ENCODE assay signal across 1 cellular context in the genomic region with DNA sequence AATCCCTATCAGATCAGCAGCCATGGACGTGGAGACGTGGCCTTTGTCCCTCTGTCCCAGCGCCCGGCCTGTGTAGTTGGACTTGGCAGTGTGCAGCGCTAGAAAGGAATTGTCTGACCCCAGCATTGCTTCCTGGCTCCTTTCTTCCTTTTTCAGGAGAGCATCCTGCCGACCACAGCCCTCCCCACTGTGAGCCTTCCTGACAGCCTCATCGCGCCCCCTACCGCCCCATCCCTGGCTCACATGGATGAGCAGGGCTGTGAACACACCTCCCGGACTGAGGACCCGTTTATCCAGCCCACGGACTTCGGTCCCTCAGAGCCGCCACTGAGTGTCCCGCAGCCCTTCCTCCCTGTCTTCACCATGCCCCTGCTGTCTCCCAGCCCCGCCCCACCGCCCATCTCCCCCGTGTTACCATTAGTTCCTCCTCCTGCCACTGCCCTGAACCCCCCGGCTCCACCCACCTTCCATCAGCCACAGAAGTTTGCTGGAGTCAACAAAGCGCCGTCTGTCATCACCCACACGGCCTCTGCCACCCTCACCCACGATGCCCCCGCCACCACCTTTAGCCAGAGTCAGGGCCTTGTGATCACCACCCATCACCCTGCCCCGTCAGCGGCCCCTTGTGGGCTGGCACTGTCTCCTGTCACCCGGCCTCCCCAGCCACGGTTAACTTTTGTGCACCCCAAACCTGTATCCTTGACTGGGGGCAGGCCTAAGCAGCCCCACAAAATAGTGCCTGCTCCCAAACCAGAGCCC.
TF ChIP-seq lines count a peak whose summit lies in the region.

No MANE protein-coding gene starts in this region.

TF ChIP-seq in liver, 16 proteins besides CTCF, POLR2A, EP300 and RAD21 (continued from another document):
- TF ChIP-seq, protein P1, sequence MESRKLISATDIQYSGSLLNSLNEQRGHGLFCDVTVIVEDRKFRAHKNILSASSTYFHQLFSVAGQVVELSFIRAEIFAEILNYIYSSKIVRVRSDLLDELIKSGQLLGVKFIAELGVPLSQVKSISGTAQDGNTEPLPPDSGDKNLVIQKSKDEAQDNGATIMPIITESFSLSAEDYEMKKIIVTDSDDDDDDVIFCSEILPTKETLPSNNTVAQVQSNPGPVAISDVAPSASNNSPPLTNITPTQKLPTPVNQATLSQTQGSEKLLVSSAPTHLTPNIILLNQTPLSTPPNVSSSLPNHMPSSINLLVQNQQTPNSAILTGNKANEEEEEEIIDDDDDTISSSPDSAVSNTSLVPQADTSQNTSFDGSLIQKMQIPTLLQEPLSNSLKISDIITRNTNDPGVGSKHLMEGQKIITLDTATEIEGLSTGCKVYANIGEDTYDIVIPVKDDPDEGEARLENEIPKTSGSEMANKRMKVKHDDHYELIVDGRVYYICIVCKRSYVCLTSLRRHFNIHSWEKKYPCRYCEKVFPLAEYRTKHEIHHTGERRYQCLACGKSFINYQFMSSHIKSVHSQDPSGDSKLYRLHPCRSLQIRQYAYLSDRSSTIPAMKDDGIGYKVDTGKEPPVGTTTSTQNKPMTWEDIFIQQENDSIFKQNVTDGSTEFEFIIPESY (IDR thresholded peaks at IDR 0.05): no peak
- TF ChIP-seq, protein P2, sequence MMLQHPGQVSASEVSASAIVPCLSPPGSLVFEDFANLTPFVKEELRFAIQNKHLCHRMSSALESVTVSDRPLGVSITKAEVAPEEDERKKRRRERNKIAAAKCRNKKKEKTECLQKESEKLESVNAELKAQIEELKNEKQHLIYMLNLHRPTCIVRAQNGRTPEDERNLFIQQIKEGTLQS (IDR thresholded peaks at IDR 0.05): no peak
- TF ChIP-seq YY1 (IDR thresholded peaks at IDR 0.05): no peak
- TF ChIP-seq NR2F2 (IDR thresholded peaks at IDR 0.05): no peak
- TF ChIP-seq, protein P3, sequence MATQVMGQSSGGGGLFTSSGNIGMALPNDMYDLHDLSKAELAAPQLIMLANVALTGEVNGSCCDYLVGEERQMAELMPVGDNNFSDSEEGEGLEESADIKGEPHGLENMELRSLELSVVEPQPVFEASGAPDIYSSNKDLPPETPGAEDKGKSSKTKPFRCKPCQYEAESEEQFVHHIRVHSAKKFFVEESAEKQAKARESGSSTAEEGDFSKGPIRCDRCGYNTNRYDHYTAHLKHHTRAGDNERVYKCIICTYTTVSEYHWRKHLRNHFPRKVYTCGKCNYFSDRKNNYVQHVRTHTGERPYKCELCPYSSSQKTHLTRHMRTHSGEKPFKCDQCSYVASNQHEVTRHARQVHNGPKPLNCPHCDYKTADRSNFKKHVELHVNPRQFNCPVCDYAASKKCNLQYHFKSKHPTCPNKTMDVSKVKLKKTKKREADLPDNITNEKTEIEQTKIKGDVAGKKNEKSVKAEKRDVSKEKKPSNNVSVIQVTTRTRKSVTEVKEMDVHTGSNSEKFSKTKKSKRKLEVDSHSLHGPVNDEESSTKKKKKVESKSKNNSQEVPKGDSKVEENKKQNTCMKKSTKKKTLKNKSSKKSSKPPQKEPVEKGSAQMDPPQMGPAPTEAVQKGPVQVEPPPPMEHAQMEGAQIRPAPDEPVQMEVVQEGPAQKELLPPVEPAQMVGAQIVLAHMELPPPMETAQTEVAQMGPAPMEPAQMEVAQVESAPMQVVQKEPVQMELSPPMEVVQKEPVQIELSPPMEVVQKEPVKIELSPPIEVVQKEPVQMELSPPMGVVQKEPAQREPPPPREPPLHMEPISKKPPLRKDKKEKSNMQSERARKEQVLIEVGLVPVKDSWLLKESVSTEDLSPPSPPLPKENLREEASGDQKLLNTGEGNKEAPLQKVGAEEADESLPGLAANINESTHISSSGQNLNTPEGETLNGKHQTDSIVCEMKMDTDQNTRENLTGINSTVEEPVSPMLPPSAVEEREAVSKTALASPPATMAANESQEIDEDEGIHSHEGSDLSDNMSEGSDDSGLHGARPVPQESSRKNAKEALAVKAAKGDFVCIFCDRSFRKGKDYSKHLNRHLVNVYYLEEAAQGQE (IDR thresholded peaks at IDR 0.05): no peak
